14 cellular contexts compared by ENCODE assay signal in the genomic region with DNA sequence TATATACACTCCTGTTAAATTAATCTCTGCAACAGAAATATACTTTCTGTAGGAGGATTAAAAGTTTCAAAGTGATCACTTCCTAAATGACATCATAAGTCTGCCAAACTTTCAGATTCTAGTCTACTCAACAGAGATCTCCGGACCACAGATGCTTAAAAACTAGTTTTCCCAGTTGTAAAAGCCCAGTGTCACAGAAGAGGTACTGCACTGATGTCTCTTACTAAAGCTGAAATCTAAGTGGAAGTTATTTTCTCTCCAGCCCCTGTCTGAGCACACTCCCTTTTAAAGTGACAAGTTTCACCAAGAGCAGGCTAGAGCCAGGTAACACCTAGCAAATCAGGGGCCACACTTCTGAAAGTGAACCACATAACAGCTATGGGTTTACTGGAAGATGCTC.
DNase-seq lines count a peak whose midpoint lies in the region; ATAC-seq and TF ChIP-seq lines count a peak whose summit lies in the region.
"Had no signal": no experiment of that assay in that cellular context is flagged by ENCODE, and none has a peak within 500 bp of the region (broad histone marks: within the 10 kb centered on the region; RNA-seq: fewer than 3 reads in every experiment).

No MANE protein-coding gene starts in this region.

- H3K9me3 Mint-ChIP-seq in chondrocyte (ENCODE audit: low read depth) = no peaks in the 10 kb centered on the region
- H3K9me3 Mint-ChIP-seq in naive thymus-derived CD8-positive, alpha-beta T cell = peaks cover 0 to 7% (median 3%) of the 10 kb centered on the region in 9 donors

- H3K4me1 ChIP-seq in mesodermal cell (ENCODE audit: control insufficient read depth, insufficient read depth, low read length, poor library complexity, severe bottlenecking) = peaks cover 44% of the 10 kb centered on the region
- H3K4me1 ChIP-seq: prostate gland had no signal

- ATAC-seq in GM21515 (IDR thresholded peaks at IDR 0.05; ENCODE audit: unreplicated experiment) (no peak), HG03342 (IDR thresholded peaks at IDR 0.05; ENCODE audit: unreplicated experiment) (no peak)
- no peak for ATAC-seq in naive thymus-derived CD8-positive, alpha-beta T cell

- no peaks in the 10 kb centered on the region for H3K27me3 ChIP-seq in AG04450 (ENCODE audit: control insufficient read depth, insufficient read depth, low read length)

- peaks cover 42% of the 10 kb centered on the region for H3K4me1 Mint-ChIP-seq in chondrocyte (ENCODE audit: low read depth)
- no peaks in the 10 kb centered on the region for H3K4me1 Mint-ChIP-seq in naive thymus-derived CD8-positive, alpha-beta T cell
- H3K4me1 Mint-ChIP-seq: B cell had no signal

- CTCF ChIA-PET in AG04450 (lab: Charles Lee) = interaction anchor here (0.7 to 6.5 kb wide), 4 partner anchors 18 to 137 kb away, joined by 3 to 56 read pairs (median 4); no protein-coding TSS in a partner anchor

- TF ChIP-seq CTCF in AG04450 (IDR thresholded peaks at IDR 0.05; ENCODE audit: low read depth, low read length) (0 out of 2 replicates have a peak, but pooled peaks have one; percentile 15), chondrocyte (IDR thresholded peaks at IDR 0.05) (peak; percentile 30)

- 100% methylated on average over 1 of the region's 1 CpG for WGBS in mesodermal cell (ENCODE audit: insufficient coverage in 2 of 2), 2 experiments

- peak overlapping the region; percentile 80 for H3K27ac ChIP-seq in AG04450 (ENCODE audit: low read depth, low read length)
- H3K27ac ChIP-seq in mesodermal cell (ENCODE audit: low read depth, low read length, severe bottlenecking) = peak overlapping the region; percentile 26
- H3K27ac ChIP-seq: prostate gland had no signal

- H3K4me3 ChIP-seq in AG04450 (ENCODE audit: low read depth, low read length) (no peak overlapping the region), mesodermal cell (ENCODE audit: extremely low read depth, insufficient read depth, low read length, poor library complexity, severe bottlenecking) (no peak overlapping the region)
- H3K4me3 ChIP-seq: prostate gland had no signal

- POLR2A ChIA-PET in AG04450 (lab: Yijun Ruan, JAX) = interaction anchor here (0.6 to 1.9 kb wide), 5 partner anchors 13 to 129 kb away, joined by 3 to 5 read pairs (median 4); no protein-coding TSS in a partner anchor
- POLR2A ChIA-PET in naive thymus-derived CD8-positive, alpha-beta T cell (lab: Charles Lee) = no interaction called here

- peak overlapping the region; percentile 73 for H3K27ac Mint-ChIP-seq in chondrocyte (ENCODE audit: unreplicated experiment)
- H3K27ac Mint-ChIP-seq in naive thymus-derived CD8-positive, alpha-beta T cell = no peak overlapping the region
- H3K27ac Mint-ChIP-seq: B cell had no signal

- H3K9me3 ChIP-seq in AG04450 (ENCODE audit: control insufficient read depth, insufficient read depth, low read length) (no peaks in the 10 kb centered on the region), mesodermal cell (ENCODE audit: control insufficient read depth, low read length) (no peaks in the 10 kb centered on the region)
- H3K9me3 ChIP-seq: prostate gland had no signal

- H3K36me3 Mint-ChIP-seq in chondrocyte (ENCODE audit: low read depth) = no peaks in the 10 kb centered on the region
- peaks cover 0 to 1% (median 0%) of the 10 kb centered on the region in 3 donors for H3K36me3 Mint-ChIP-seq in naive thymus-derived CD8-positive, alpha-beta T cell

- DNase-seq in AG04450 (ENCODE audit: low read depth, low spot score) (no peak), HT-29 (ENCODE audit: low spot score) (peak; percentile 35), chondrocyte (ENCODE audit: low spot score) (no peak), DMS114 treated with DMSO at 0.1 percent for 48 hours (lab: John Stamatoyannopoulos, UW; ENCODE audit: unreplicated experiment) (no peak)
- no peak for DNase-seq in naive thymus-derived CD8-positive, alpha-beta T cell
- DNase-seq: activated CD8-positive, alpha-beta memory T cell treated with anti-CD3 and anti-CD28 coated beads, Interleukin-2, amount 50 U/mL, for 48 hours; NCI-H187; OCI-M1 had no signal

- no peak overlapping the region for H3K4me3 Mint-ChIP-seq in chondrocyte (ENCODE audit: unreplicated experiment)
- no peak overlapping the region for H3K4me3 Mint-ChIP-seq in naive thymus-derived CD8-positive, alpha-beta T cell
- H3K4me3 Mint-ChIP-seq: B cell, brain had no signal

- H3K36me3 ChIP-seq in mesodermal cell (ENCODE audit: control insufficient read depth, insufficient read depth, low read length) = no peaks in the 10 kb centered on the region
- H3K36me3 ChIP-seq: prostate gland had no signal

- no peaks in the 10 kb centered on the region for H3K27me3 Mint-ChIP-seq in chondrocyte (ENCODE audit: low read depth)
- peaks cover 4 to 22% (median 9%) of the 10 kb centered on the region in 5 donors for H3K27me3 Mint-ChIP-seq in naive thymus-derived CD8-positive, alpha-beta T cell
- H3K27me3 Mint-ChIP-seq: brain had no signal
